Comparison of ENCODE assay signal across 8 cellular contexts in genomic region chr3:33115024-33115768, GRCh38. TPM values are rescaled to one million over a fixed set of nuclear protein-coding genes. Genes with fewer than 3 reads are reported as not detected.
DNase-seq lines count a peak whose midpoint lies in the region; ATAC-seq and TF ChIP-seq lines count a peak whose summit lies in the region.

No MANE protein-coding gene starts in this region.

- in situ Hi-C loops in GM23248 (cut with MboI), result no loop called here

- no peak overlapping the region for H3K4ac ChIP-seq in mesendoderm (ENCODE audit: low read depth, low read length)

- 8% methylated on average over 13 of the region's 13 CpGs for WGBS in GM23248 (ENCODE audit: low coverage in 1 of 2, low lambda C conversion rate in 2 of 2, missing lambda C conversion rate in 2 of 2), 2 experiments
- WGBS in endodermal cell (ENCODE audit: insufficient coverage in 1 of 2, insufficient read length in 1 of 2), 2 experiments, result 80 to 83% methylated on average over 12 to 13 of the region's 13 CpGs
- no CpG with 5 or more reads among the region's 13 CpGs for WGBS in mesendoderm (ENCODE audit: extremely low coverage, insufficient coverage, low lambda C conversion rate)
- 62% methylated on average over 13 of the region's 13 CpGs for WGBS in thymus

- peak overlapping the region; percentile 65 for H3K4me3 Mint-ChIP-seq in endodermal cell

- H3K36me3 Mint-ChIP-seq in endodermal cell (ENCODE audit: low read depth), result peaks cover 6% of the 10 kb centered on the region

- no peak overlapping the region for H3K23ac ChIP-seq in mesendoderm (ENCODE audit: low read length)

- H3K9me3 Mint-ChIP-seq in endodermal cell, result peaks cover 4% of the 10 kb centered on the region

- no peak for TF ChIP-seq CTCF in 22Rv1 (IDR thresholded peaks at IDR 0.05)
- no peak for TF ChIP-seq CTCF in endodermal cell (conservative IDR thresholded peaks at IDR 0.05)

- H3K27ac ChIP-seq in 22Rv1, result peak overlapping the region; percentile 81; the same call in 1 of the 2 replicates
- peak overlapping the region; percentile 97 for H3K27ac ChIP-seq in GM23248
- peak overlapping the region; percentile 19; the same call in 1 of the 2 replicates for H3K27ac ChIP-seq in SK-N-MC
- no peak overlapping the region for H3K27ac ChIP-seq in endodermal cell (ENCODE audit: low read depth, low read length)
- peak overlapping the region; percentile 34 for H3K27ac ChIP-seq in mesendoderm (ENCODE audit: low read depth, low read length)
- H3K27ac ChIP-seq in thymus (ENCODE audit: low read depth), result peak overlapping the region; percentile 27

- H2BK15ac ChIP-seq in mesendoderm (replicated peaks; ENCODE audit: low read depth), result no peak overlapping the region

- no peak overlapping the region for H4K5ac ChIP-seq in mesendoderm (ENCODE audit: low read length)

- H3K4me1 Mint-ChIP-seq in endodermal cell, result peaks cover 6% of the 10 kb centered on the region

- peaks cover 12% of the 10 kb centered on the region; the same call in 1 of the 2 replicates for H3F3A ChIP-seq in GM23248 (ENCODE audit: insufficient read depth)

- H3K27ac Mint-ChIP-seq in endodermal cell, result no peak overlapping the region

- DNase-seq in GM23248 (peak; percentile 96), SK-N-MC (ENCODE audit: low read depth, low spot score) (no peak), endodermal cell (peak; percentile 58), mesendoderm (peak; percentile 51)

- no peaks in the 10 kb centered on the region for H3K9me3 ChIP-seq in GM23248 (ENCODE audit: low read depth)
- H3K9me3 ChIP-seq in SK-N-MC (ENCODE audit: low read depth, low read length), result no peaks in the 10 kb centered on the region
- peaks cover 13% of the 10 kb centered on the region for H3K9me3 ChIP-seq in endodermal cell (ENCODE audit: control insufficient read depth, low read length)
- H3K9me3 ChIP-seq in thymus (ENCODE audit: control insufficient read depth), result no peaks in the 10 kb centered on the region

- peaks cover 49% of the 10 kb centered on the region for H3K79me2 ChIP-seq in GM23248 (ENCODE audit: insufficient read depth)
- no peaks in the 10 kb centered on the region for H3K79me2 ChIP-seq in mesendoderm (ENCODE audit: control insufficient read depth, insufficient read depth, low read length)

- no peak overlapping the region for H2BK120ac ChIP-seq in mesendoderm (ENCODE audit: low read depth, low read length)

- H2BK5ac ChIP-seq in mesendoderm (ENCODE audit: low read length), result no peak overlapping the region

- H3K79me1 ChIP-seq in mesendoderm (ENCODE audit: low read length), result peaks cover 2% of the 10 kb centered on the region

- H3K27me3 ChIP-seq in GM23248 (replicated peaks; ENCODE audit: insufficient read depth), result no peaks in the 10 kb centered on the region
- H3K27me3 ChIP-seq in endodermal cell (ENCODE audit: control insufficient read depth, insufficient read depth, low read length, poor library complexity, severe bottlenecking), result no peaks in the 10 kb centered on the region
- H3K27me3 ChIP-seq in mesendoderm (ENCODE audit: insufficient read depth, low read length, poor library complexity), result no peaks in the 10 kb centered on the region
- H3K27me3 ChIP-seq in thymus (ENCODE audit: control insufficient read depth, insufficient read depth), result no peaks in the 10 kb centered on the region

- H4K20me1 ChIP-seq in GM23248 (ENCODE audit: insufficient read depth), result no peaks in the 10 kb centered on the region

- ATAC-seq in HG03039 (IDR thresholded peaks at IDR 0.05; ENCODE audit: unreplicated experiment) (no peak), HG02571 (IDR thresholded peaks at IDR 0.05; ENCODE audit: unreplicated experiment) (no peak)

- H3K9me2 ChIP-seq in GM23248 (ENCODE audit: insufficient read depth), result no peaks in the 10 kb centered on the region

- H3K4me3 ChIP-seq in GM23248 (peak overlapping the region; percentile 75), SK-N-MC (peak overlapping the region; percentile 81), endodermal cell (ENCODE audit: low read length) (peak overlapping the region; percentile 79), mesendoderm (ENCODE audit: low read length) (no peak overlapping the region), thymus (ENCODE audit: low read length) (no peak overlapping the region)

- H3K27me3 Mint-ChIP-seq in endodermal cell (ENCODE audit: insufficient read depth), result peaks cover 2% of the 10 kb centered on the region

- H3K9ac ChIP-seq in GM23248 (peak overlapping the region; percentile 91), SK-N-MC (ENCODE audit: insufficient read length) (no peak overlapping the region), endodermal cell (ENCODE audit: extremely low read depth, low read length, poor library complexity, severe bottlenecking) (no peak overlapping the region), mesendoderm (ENCODE audit: low read length) (peak overlapping the region; percentile 32)

- H3K56ac ChIP-seq in mesendoderm (ENCODE audit: low read length), result peak overlapping the region; percentile 18

- peak overlapping the region; percentile 92 for H2AFZ ChIP-seq in GM23248

- H3K18ac ChIP-seq in mesendoderm (ENCODE audit: low read length), result no peak overlapping the region

- peaks cover 12% of the 10 kb centered on the region; the same call in 1 of the 2 replicates for H3K4me1 ChIP-seq in GM23248 (ENCODE audit: insufficient read depth)
- H3K4me1 ChIP-seq in endodermal cell (ENCODE audit: control insufficient read depth, insufficient read depth, low read length), result no peaks in the 10 kb centered on the region
- peaks cover 2% of the 10 kb centered on the region for H3K4me1 ChIP-seq in mesendoderm (ENCODE audit: control insufficient read depth, low read depth, low read length)
- H3K4me1 ChIP-seq in thymus (ENCODE audit: control insufficient read depth, insufficient read depth, low read length), result no peaks in the 10 kb centered on the region

- H3K36me3 ChIP-seq in GM23248 (ENCODE audit: low read depth), result no peaks in the 10 kb centered on the region
- no peaks in the 10 kb centered on the region for H3K36me3 ChIP-seq in SK-N-MC (ENCODE audit: insufficient read depth, low read length)
- peaks cover 5% of the 10 kb centered on the region for H3K36me3 ChIP-seq in endodermal cell (ENCODE audit: control insufficient read depth, insufficient read depth, low read length)
- no peaks in the 10 kb centered on the region for H3K36me3 ChIP-seq in mesendoderm (ENCODE audit: control insufficient read depth, insufficient read depth, low read length)
- no peaks in the 10 kb centered on the region for H3K36me3 ChIP-seq in thymus (ENCODE audit: control insufficient read depth, insufficient read depth)

- no peak overlapping the region for H2AK5ac ChIP-seq in mesendoderm (ENCODE audit: low read length)

- no peak overlapping the region for H4K8ac ChIP-seq in mesendoderm (ENCODE audit: low read depth, low read length)

- H3K4me2 ChIP-seq in GM23248 (ENCODE audit: unreplicated experiment), result peak overlapping the region; percentile 97
- H3K4me2 ChIP-seq in mesendoderm (ENCODE audit: low read length), result peak overlapping the region; percentile 25

RNA-seq across cellular contexts. Expression of gene CRTAP, which starts 1.4 kb away (rescaled TPM):
- 261 and 378 TPM in 2 replicates for total RNA-seq in GM23248 (2014; rRNA removed; shearing (Covaris generic))
- 189 and 196 TPM in 2 replicates for polyA plus RNA-seq in GM23248 (2016; fragmentation: Nextera tagmentation; extraction: Ambion mirVana)
- 100 to 1,000 TPM; 164 to 166 TPM for total RNA-seq in endodermal cell
- 109 TPM for polyA plus RNA-seq in endodermal cell (2013, experiment 1 of 2)
- polyA plus RNA-seq in endodermal cell (2013, experiment 2 of 2), result 107 TPM
- 87.5 TPM for polyA plus RNA-seq in mesendoderm (2013, experiment 1 of 2)
- 87.2 TPM for polyA plus RNA-seq in mesendoderm (2013, experiment 2 of 2)
- 38.6 TPM for polyA plus RNA-seq in thymus

RNA-seq across cellular contexts. Expression of gene GLB1, which starts 18.2 kb away (rescaled TPM):
- 97.1 and 111 TPM in 2 replicates for total RNA-seq in GM23248 (2014; rRNA removed; shearing (Covaris generic))
- 80.7 and 84.3 TPM in 2 replicates for polyA plus RNA-seq in GM23248 (2016; fragmentation: Nextera tagmentation; extraction: Ambion mirVana)
- total RNA-seq in endodermal cell, result 10 to 100 TPM; 66.9 to 67.9 TPM
- 39.6 TPM for polyA plus RNA-seq in endodermal cell (2013, experiment 1 of 2)
- 42.1 TPM for polyA plus RNA-seq in endodermal cell (2013, experiment 2 of 2)
- 26.6 TPM for polyA plus RNA-seq in mesendoderm (2013, experiment 1 of 2)
- polyA plus RNA-seq in mesendoderm (2013, experiment 2 of 2), result 26.0 TPM
- 13.6 TPM for polyA plus RNA-seq in thymus

RNA-seq across cellular contexts. Expression of gene TMPPE, which starts 18.2 kb away (rescaled TPM):
- total RNA-seq in GM23248 (2014; rRNA removed; shearing (Covaris generic)), result 3.0 and 4.0 TPM in 2 replicates
- 1.2 and 1.4 TPM in 2 replicates for polyA plus RNA-seq in GM23248 (2016; fragmentation: Nextera tagmentation; extraction: Ambion mirVana)
- total RNA-seq in endodermal cell, result 1 to 10 TPM; 5.2 to 8.4 TPM
- polyA plus RNA-seq in endodermal cell (2013, experiment 1 of 2), result 1.1 TPM
- 1.4 TPM for polyA plus RNA-seq in endodermal cell (2013, experiment 2 of 2)
- polyA plus RNA-seq in mesendoderm (2013, experiment 1 of 2), result 1.7 TPM
- 1.7 TPM for polyA plus RNA-seq in mesendoderm (2013, experiment 2 of 2)
- polyA plus RNA-seq in thymus, result 0.25 TPM

Comparison
In these comparisons a context has a peak if more than half of its experiments do, and no peak if none do; other contexts are left out.
1. H3K4me3 ChIP-seq: peak in GM23248 (single experiment), SK-N-MC (single experiment) and endodermal cell (single experiment); none in mesendoderm (single experiment) and thymus (single experiment).
2. H3K9ac ChIP-seq: peak in GM23248 (single experiment) and mesendoderm (single experiment); none in SK-N-MC (single experiment) and endodermal cell (single experiment).